9 cellular contexts compared by ENCODE assay signal in genomic region chr11:88231894-88232482, GRCh38. TPM values are rescaled to one million over a fixed set of nuclear protein-coding genes. Genes with fewer than 3 reads are reported as not detected.
DNase-seq lines count a peak whose midpoint lies in the region; ATAC-seq, FAIRE-seq and TF ChIP-seq lines count a peak whose summit lies in the region.
"Had no signal": no experiment of that assay in that cellular context is flagged by ENCODE, and none has a peak within 500 bp of the region (broad histone marks: within the 10 kb centered on the region; RNA-seq: fewer than 3 reads in every experiment).

No MANE protein-coding gene starts in this region.

- TF ChIP-seq CTCF in bronchial epithelial cell (IDR thresholded peaks at IDR 0.05; ENCODE audit: insufficient read depth, low read length, severe bottlenecking), result peak; percentile 72

- H3K36me3 Mint-ChIP-seq in activated T-helper 2 cell treated with anti-CD3 and anti-CD28 coated beads, Interferon-gamma antibody, Interleukin-2, Interleukin-4, amounts not matched to agents 10 μg/mL and 5 μg/mL and 100 μg/mL, durations not matched to agents 14 hours and 24 hours and 36 hours (ENCODE audit: low read depth), result no peaks in the 10 kb centered on the region

- intact Hi-C loops in activated T-helper 2 cell treated with anti-CD3 and anti-CD28 coated beads, Interferon-gamma antibody, Interleukin-2, Interleukin-4, amounts not matched to agents 10 μg/mL and 5 μg/mL and 100 μg/mL, durations not matched to agents 14 hours and 24 hours and 36 hours (cut with micrococcal nuclease), result no loop called here

- FAIRE-seq in bronchial epithelial cell (lab: Jason Lieb, UNC) (no peak), H54 (lab: Jason Lieb, UNC) (no peak)

- H3K27ac Mint-ChIP-seq in activated T-helper 2 cell treated with anti-CD3 and anti-CD28 coated beads, Interferon-gamma antibody, Interleukin-2, Interleukin-4, amounts not matched to agents 10 μg/mL and 5 μg/mL and 100 μg/mL, durations not matched to agents 14 hours and 24 hours and 36 hours, result no peak overlapping the region

- no peaks in the 10 kb centered on the region for H3K4me1 Mint-ChIP-seq in activated T-helper 2 cell treated with anti-CD3 and anti-CD28 coated beads, Interferon-gamma antibody, Interleukin-2, Interleukin-4, amounts not matched to agents 10 μg/mL and 5 μg/mL and 100 μg/mL, durations not matched to agents 14 hours and 24 hours and 36 hours (ENCODE audit: low read depth)

- no peaks in the 10 kb centered on the region for H3K36me3 ChIP-seq in bronchial epithelial cell (ENCODE audit: control insufficient read depth, insufficient read depth, low read length)
- H3K36me3 ChIP-seq: neutrophil had no signal

- no peak overlapping the region for H3K4me3 Mint-ChIP-seq in activated T-helper 2 cell treated with anti-CD3 and anti-CD28 coated beads, Interferon-gamma antibody, Interleukin-2, Interleukin-4, amounts not matched to agents 10 μg/mL and 5 μg/mL and 100 μg/mL, durations not matched to agents 14 hours and 24 hours and 36 hours (ENCODE audit: low read depth)

- ATAC-seq in GM18861 (IDR thresholded peaks at IDR 0.05; ENCODE audit: unreplicated experiment), result peak; percentile 88
- peak; percentile 96 for ATAC-seq in HG02981 (IDR thresholded peaks at IDR 0.05; ENCODE audit: unreplicated experiment)

- H3K9me3 Mint-ChIP-seq in activated T-helper 2 cell treated with anti-CD3 and anti-CD28 coated beads, Interferon-gamma antibody, Interleukin-2, Interleukin-4, amounts not matched to agents 10 μg/mL and 5 μg/mL and 100 μg/mL, durations not matched to agents 14 hours and 24 hours and 36 hours, result peaks cover 32% of the 10 kb centered on the region

- H3K4me3 ChIP-seq in bronchial epithelial cell (ENCODE audit: low read depth, low read length), result no peak overlapping the region

- no peak for TF ChIP-seq POLR2A in H54 (IDR thresholded peaks at IDR 0.05; ENCODE audit: low read depth, low read length)

- DNase-seq in COR-L47 (lab: John Stamatoyannopoulos, UW), result peak; percentile 42
- peak; percentile 77 for DNase-seq in NCI-H69 (lab: John Stamatoyannopoulos, UW)
- peak; percentile 42 for DNase-seq in bronchial epithelial cell (ENCODE audit: low read depth)
- peak; percentile 56 to 66 for DNase-seq in lung microvascular endothelial cell (ENCODE audit: low read depth in 2 of 2)
- DNase-seq in H54 (ENCODE audit: insufficient read length, low spot score), result no peak
- DNase-seq in activated T-helper 2 cell treated with anti-CD3 and anti-CD28 coated beads, Interferon-gamma antibody, Interleukin-2, Interleukin-4, amounts not matched to agents 10 μg/mL and 5 μg/mL and 100 μg/mL, durations not matched to agents 14 hours and 24 hours and 36 hours (ENCODE audit: low spot score), result no peak

- no peaks in the 10 kb centered on the region for H3K27me3 ChIP-seq in bronchial epithelial cell (ENCODE audit: control insufficient read depth, insufficient read depth, low read length)
- H3K27me3 ChIP-seq: neutrophil had no signal

- H3K27me3 Mint-ChIP-seq in activated T-helper 2 cell treated with anti-CD3 and anti-CD28 coated beads, Interferon-gamma antibody, Interleukin-2, Interleukin-4, amounts not matched to agents 10 μg/mL and 5 μg/mL and 100 μg/mL, durations not matched to agents 14 hours and 24 hours and 36 hours (ENCODE audit: low read depth), result no peaks in the 10 kb centered on the region

RNA-seq across cellular contexts. Expression of gene RAB38, which starts 56.7 kb away (rescaled TPM):
- 192 and 403 TPM in 2 replicates for total RNA-seq in bronchial epithelial cell
- 0.60 and 0.65 TPM in 2 replicates for total RNA-seq in lung microvascular endothelial cell
- total RNA-seq in activated T-helper 2 cell treated with anti-CD3 and anti-CD28 coated beads, Interferon-gamma antibody, Interleukin-2, Interleukin-4, amounts not matched to agents 10 μg/mL and 5 μg/mL and 100 μg/mL, durations not matched to agents 14 hours and 24 hours and 36 hours, result 2.0 and 2.3 TPM in 2 replicates

Comparison
In these comparisons a context has a peak if more than half of its experiments do, and no peak if none do; other contexts are left out.
1. DNase-seq: peak in COR-L47 (single experiment), NCI-H69 (single experiment), bronchial epithelial cell (single experiment) and lung microvascular endothelial cell (2 of 2); none in H54 (single experiment) and activated T-helper 2 cell treated with anti-CD3 and anti-CD28 coated beads, Interferon-gamma antibody, Interleukin-2, Interleukin-4, amounts not matched to agents 10 μg/mL and 5 μg/mL and 100 μg/mL, durations not matched to agents 14 hours and 24 hours and 36 hours (single experiment).
2. RNA of gene RAB38, which starts 56.7 kb away (total RNA-seq): 192 to 403 TPM in bronchial epithelial cell; 2.0 to 2.3 TPM in activated T-helper 2 cell treated with anti-CD3 and anti-CD28 coated beads, Interferon-gamma antibody, Interleukin-2, Interleukin-4, amounts not matched to agents 10 μg/mL and 5 μg/mL and 100 μg/mL, durations not matched to agents 14 hours and 24 hours and 36 hours and 0.60 to 0.65 TPM in lung microvascular endothelial cell; every median in the first group is over 10 times any median in the second.